Comparison of ENCODE assay signal across 27 cellular contexts in the genomic region with DNA sequence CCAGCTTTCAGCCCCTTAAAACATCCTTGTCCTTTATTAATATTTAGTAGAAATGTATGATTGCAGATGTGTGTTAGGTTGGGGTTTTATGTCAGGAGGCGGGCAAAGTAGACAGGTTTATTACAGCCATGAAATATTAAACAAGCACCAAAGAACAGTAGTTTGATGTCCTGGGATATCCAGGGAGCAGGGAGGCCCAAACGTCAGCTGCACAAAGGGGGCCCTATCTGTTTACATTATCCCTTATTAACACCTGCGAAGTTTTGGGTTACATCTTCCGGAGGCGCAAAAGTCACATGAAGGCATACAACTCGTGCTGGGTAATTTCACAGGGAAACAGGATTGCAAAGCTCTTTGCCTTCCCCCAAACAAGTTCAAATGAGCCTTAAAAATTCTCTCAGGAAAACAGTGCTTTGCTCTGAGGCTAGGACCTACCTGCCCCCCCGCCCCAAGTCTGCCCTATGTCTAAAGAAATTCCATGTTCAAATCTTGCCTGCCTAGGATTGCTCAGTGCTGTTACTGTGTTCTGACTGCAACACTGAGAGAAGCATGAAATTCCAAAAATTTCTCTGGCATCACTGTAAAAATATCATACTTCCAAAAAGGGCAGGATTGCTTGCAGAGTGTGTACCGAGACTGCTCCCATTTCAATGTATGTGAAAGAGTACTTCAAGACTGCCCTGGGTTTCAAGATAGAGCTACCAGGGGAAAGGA. TPM values are rescaled to one million over a fixed set of nuclear protein-coding genes. Genes with fewer than 3 reads are reported as not detected.
DNase-seq lines count a peak whose midpoint lies in the region; ATAC-seq, FAIRE-seq and TF ChIP-seq lines count a peak whose summit lies in the region.
"Had no signal": no experiment of that assay in that cellular context is flagged by ENCODE, and none has a peak within 500 bp of the region (broad histone marks: within the 10 kb centered on the region; RNA-seq: fewer than 3 reads in every experiment).

No MANE protein-coding gene starts in this region.

- H3K36me3 ChIP-seq in astrocyte (ENCODE audit: insufficient read depth, low read length) (peaks cover 19% of the 10 kb centered on the region), mesenchymal stem cell (ENCODE audit: control insufficient read depth in 1 of 2, insufficient read depth in 2 of 2, low read depth in 1 of 2, low read length in 2 of 2) (peaks cover 0 to 34% of the 10 kb centered on the region in 2 experiments), gastrocnemius medialis (no peaks in the 10 kb centered on the region), OCI-LY7 (ENCODE audit: insufficient read depth, low read length) (no peaks in the 10 kb centered on the region)
- H3K36me3 ChIP-seq: adrenal gland, lower lobe of right lung had no signal

- H3K23ac ChIP-seq in mesenchymal stem cell (ENCODE audit: low read length in 2 of 2) = no peak overlapping the region

- TF ChIP-seq CTCF in astrocyte (IDR thresholded peaks at IDR 0.05; ENCODE audit: insufficient read depth, low read depth, low read length) = no peak
- no peak for TF ChIP-seq CTCF in gastrocnemius medialis (IDR thresholded peaks at IDR 0.05 in 4 of 5, conservative IDR thresholded peaks at IDR 0.05 in 1 of 5)
- TF ChIP-seq CTCF in OCI-LY7 (conservative IDR thresholded peaks at IDR 0.05; ENCODE audit: low read length) = no peak

- H3K14ac ChIP-seq in mesenchymal stem cell (ENCODE audit: low read length in 2 of 2) = no peak overlapping the region

- no peak overlapping the region for H4K8ac ChIP-seq in mesenchymal stem cell (ENCODE audit: low read length)

- peaks cover 35% of the 10 kb centered on the region for H3K36me3 Mint-ChIP-seq in astrocyte (ENCODE audit: low read depth, unreplicated experiment)
- H3K36me3 Mint-ChIP-seq: CD4-positive, alpha-beta memory T cell; stimulated activated naive B cell treated with anti-CD40 and anti-IgM and Interleukin-4, amounts not matched to agents 10 μg/mL and 1 μg/mL and 100 μg/mL, for 72 hours had no signal

- H4K20me1 ChIP-seq in astrocyte (ENCODE audit: insufficient read depth, low read length) (peaks cover 97% of the 10 kb centered on the region), OCI-LY7 (ENCODE audit: insufficient read depth, low read length) (no peaks in the 10 kb centered on the region)

- peak in 1 of 2 donors; percentile 31 for TF ChIP-seq POLR2A in gastrocnemius medialis (IDR thresholded peaks at IDR 0.05)

- H3K9me3 Mint-ChIP-seq in astrocyte (ENCODE audit: unreplicated experiment) = no peaks in the 10 kb centered on the region
- H3K9me3 Mint-ChIP-seq: CD4-positive, alpha-beta memory T cell; endodermal cell; stimulated activated naive B cell treated with anti-CD40 and anti-IgM and Interleukin-4, amounts not matched to agents 10 μg/mL and 1 μg/mL and 100 μg/mL, for 72 hours; T-helper 2 cell treated with Interferon-gamma antibody and Interleukin-4, amounts not matched to agents 5 μg/mL and 100 μg/mL, for 36 hours had no signal

- no peak for FAIRE-seq in astrocyte (lab: Jason Lieb, UNC)
- FAIRE-seq: GM12891, RCC 7860 had no signal

- H2BK15ac ChIP-seq in mesenchymal stem cell (ENCODE audit: low read depth, poor library complexity, severe bottlenecking) = no peak overlapping the region

- no peak overlapping the region for H2AFZ ChIP-seq in astrocyte (ENCODE audit: low read depth, low read length)
- no peak overlapping the region for H2AFZ ChIP-seq in mesenchymal stem cell (ENCODE audit: low read depth, low read length)
- no peak overlapping the region for H2AFZ ChIP-seq in OCI-LY7 (ENCODE audit: low read length)
- H2AFZ ChIP-seq: parathyroid adenoma had no signal

- peaks cover 61% of the 10 kb centered on the region for H3K4me1 Mint-ChIP-seq in astrocyte (ENCODE audit: low read depth, unreplicated experiment)
- H3K4me1 Mint-ChIP-seq: CD4-positive, alpha-beta memory T cell; stimulated activated naive B cell treated with anti-CD40 and anti-IgM and Interleukin-4, amounts not matched to agents 10 μg/mL and 1 μg/mL and 100 μg/mL, for 72 hours had no signal

- no TSS peak for BruUV-seq in OCI-LY7 (replicated peaks; lab: Mats Ljungman, UMichigan)

- no peak overlapping the region for H3K18ac ChIP-seq in mesenchymal stem cell (ENCODE audit: low read depth in 1 of 2, low read length in 2 of 2)

- H4K91ac ChIP-seq in mesenchymal stem cell (ENCODE audit: low read length) = no peak overlapping the region

- H3K4me2 ChIP-seq in astrocyte (ENCODE audit: low read length) = peak overlapping the region; percentile 98
- H3K4me2 ChIP-seq in mesenchymal stem cell (ENCODE audit: low read length, poor library complexity, severe bottlenecking) = peak overlapping the region; percentile 51
- H3K4me2 ChIP-seq in OCI-LY7 (ENCODE audit: low read length) = no peak overlapping the region

- POLR2A ChIA-PET in HEK293T (lab: Yijun Ruan, JAX) (interaction anchor here (1.1 to 2.0 kb wide), 2 partner anchors 9 to 65 kb away, joined by 3 to 4 read pairs; partner anchors contain the start of gene MN1), OCI-LY7 (lab: Charles Lee) (no interaction called here)

- H3K9me2 ChIP-seq in OCI-LY7 (ENCODE audit: insufficient read depth, low read length) = no peaks in the 10 kb centered on the region

- H3K27me3 Mint-ChIP-seq in astrocyte (ENCODE audit: low read depth, unreplicated experiment) = no peaks in the 10 kb centered on the region

- no peak overlapping the region for H3K4ac ChIP-seq in mesenchymal stem cell (ENCODE audit: low read depth in 1 of 2, low read length in 2 of 2)

- H3K27me3 ChIP-seq in astrocyte (ENCODE audit: insufficient read depth, low read length) (no peaks in the 10 kb centered on the region), mesenchymal stem cell (ENCODE audit: control insufficient read depth in 1 of 2, insufficient read depth in 1 of 2, low read length in 2 of 2) (no peaks in the 10 kb centered on the region), gastrocnemius medialis (no peaks in the 10 kb centered on the region)
- H3K27me3 ChIP-seq: tibial nerve had no signal

- DNase-seq in HEK293T (ENCODE audit: extremely low spot score) = no peak
- DNase-seq in astrocyte (ENCODE audit: low read depth) = no peak
- no peak for DNase-seq in mesenchymal stem cell
- DNase-seq in gastrocnemius medialis = no peak
- DNase-seq in iPS-NIHi7 (ENCODE audit: extremely low spot score) = no peak
- no peak for DNase-seq in OCI-LY7 (ENCODE audit: low spot score)
- DNase-seq: activated CD4-positive, alpha-beta T cell treated with anti-CD3 and anti-CD28 coated beads, Interleukin-2, amount 50 U/mL, for 48 hours; activated gamma-delta T cell treated with Interleukin-2 at 50 U/mL for 16 hours; activated T-cell treated with anti-CD3 and anti-CD28 coated beads for 4 hours; adrenal gland; CD4-positive, alpha-beta memory T cell; DMS53; endodermal cell; H7; heart left ventricle; lower lobe of right lung; NCI-H187; NCI-H446 treated with DMSO at 0.1 percent for 48 hours; stimulated activated CD4-positive, alpha-beta T cell treated with anti-CD3 and anti-CD28 coated beads, Interleukin-1b, Interleukin-23, amount 100 ng/mL, for 48 hours; stimulated activated naive B cell treated with anti-CD40 and anti-IgM and Interleukin-4, amounts not matched to agents 10 μg/mL and 1 μg/mL and 100 μg/mL, for 72 hours had no signal

- H3K27ac Mint-ChIP-seq in astrocyte (ENCODE audit: unreplicated experiment) = peak overlapping the region; percentile 31
- H3K27ac Mint-ChIP-seq: CD4-positive, alpha-beta memory T cell; endodermal cell; stimulated activated naive B cell treated with anti-CD40 and anti-IgM and Interleukin-4, amounts not matched to agents 10 μg/mL and 1 μg/mL and 100 μg/mL, for 72 hours; T-helper 2 cell treated with Interferon-gamma antibody and Interleukin-4, amounts not matched to agents 5 μg/mL and 100 μg/mL, for 36 hours had no signal

- no peaks in the 10 kb centered on the region for H3K9me3 ChIP-seq in astrocyte (ENCODE audit: insufficient read depth, low read depth, low read length)
- H3K9me3 ChIP-seq in mesenchymal stem cell (ENCODE audit: control insufficient read depth, low read length) = no peaks in the 10 kb centered on the region
- H3K9me3 ChIP-seq in gastrocnemius medialis = no peaks in the 10 kb centered on the region
- H3K9me3 ChIP-seq in OCI-LY7 (ENCODE audit: low read length) = no peaks in the 10 kb centered on the region
- H3K9me3 ChIP-seq: adrenal gland, heart left ventricle, lower lobe of right lung, tibial nerve had no signal

- H3K27ac ChIP-seq in astrocyte (ENCODE audit: low read depth, low read length) (no peak overlapping the region), mesenchymal stem cell (ENCODE audit: low read length, poor library complexity, severe bottlenecking) (no peak overlapping the region), gastrocnemius medialis (peak overlapping the region; percentile 90 to 95 (median 94)), OCI-LY7 (ENCODE audit: low read depth, low read length, poor library complexity, severe bottlenecking) (no peak overlapping the region)
- H3K27ac ChIP-seq: adrenal gland, lower lobe of right lung, parathyroid adenoma had no signal

- WGBS in mesenchymal stem cell = 69% methylated on average over 8 of the region's 8 CpGs

- H2BK120ac ChIP-seq in mesenchymal stem cell (ENCODE audit: low read depth, low read length) = no peak overlapping the region

- H2BK12ac ChIP-seq in mesenchymal stem cell (ENCODE audit: low read length in 2 of 2) = no peak overlapping the region

- no peak overlapping the region for H2AK5ac ChIP-seq in mesenchymal stem cell (ENCODE audit: low read length, severe bottlenecking)

- H2BK5ac ChIP-seq in mesenchymal stem cell (ENCODE audit: low read depth, low read length, poor library complexity, severe bottlenecking) = no peak overlapping the region

- ATAC-seq in gastrocnemius medialis (no peak), SK-N-SH treated with all-trans-retinoic acid at 6 μM for 48 hours (no peak), GM19351 (IDR thresholded peaks at IDR 0.05; ENCODE audit: unreplicated experiment) (no peak)
- ATAC-seq: heart left ventricle; lower lobe of right lung; stimulated activated naive B cell treated with anti-CD40 and anti-IgM and Interleukin-4, amounts not matched to agents 10 μg/mL and 1 μg/mL and 100 μg/mL, for 72 hours had no signal

- intact Hi-C loops in gastrocnemius medialis (cut with DNase I; ENCODE audit: low total_unique reads) (no loop called here), OCI-LY7 (cut with micrococcal nuclease; ENCODE audit: unreplicated experiment) (loop anchor here (10.0 kb wide), 1 partner anchor 388 kb away; no protein-coding TSS in a partner anchor)

- H3K4me1 ChIP-seq in astrocyte (ENCODE audit: insufficient read depth, low read length) (peaks cover 67% of the 10 kb centered on the region), mesenchymal stem cell (ENCODE audit: control insufficient read depth, insufficient read depth, low read depth, low read length) (peaks cover 32% of the 10 kb centered on the region), gastrocnemius medialis (peaks cover 75 to 90% of the 10 kb centered on the region in 2 donors), OCI-LY7 (ENCODE audit: insufficient read depth, low read length, poor library complexity, severe bottlenecking) (no peaks in the 10 kb centered on the region)
- H3K4me1 ChIP-seq: adrenal gland, lower lobe of right lung, parathyroid adenoma had no signal

- H3K9ac ChIP-seq in astrocyte (ENCODE audit: low read length) = peak overlapping the region; percentile 83
- H3K9ac ChIP-seq in mesenchymal stem cell (ENCODE audit: low read length) = no peak overlapping the region
- H3K9ac ChIP-seq: parathyroid adenoma had no signal

- H3K79me2 ChIP-seq in astrocyte (ENCODE audit: insufficient read depth, low read length) = peaks cover 99% of the 10 kb centered on the region
- no peaks in the 10 kb centered on the region for H3K79me2 ChIP-seq in OCI-LY7 (ENCODE audit: insufficient read depth, low read depth, low read length)
- H3K79me2 ChIP-seq: parathyroid adenoma had no signal

- CTCF ChIA-PET in HEK293T (lab: Yijun Ruan, JAX) = interaction anchor here (0.7 kb wide), 1 partner anchor 10 kb away, joined by 3 read pairs; no protein-coding TSS in a partner anchor
- CTCF ChIA-PET in OCI-LY7 (lab: Charles Lee; ENCODE audit: unreplicated experiment) = no interaction called here

- H3K4me3 ChIP-seq in astrocyte (ENCODE audit: insufficient read depth, low read depth, low read length) (peak overlapping the region; percentile 71), mesenchymal stem cell (ENCODE audit: insufficient read depth in 1 of 2, low read depth in 1 of 2, low read length in 2 of 2) (no peak overlapping the region), gastrocnemius medialis (no peak overlapping the region), OCI-LY7 (ENCODE audit: low read depth, low read length, poor library complexity, severe bottlenecking) (no peak overlapping the region)
- H3K4me3 ChIP-seq: adrenal gland, lower lobe of right lung, tibial nerve had no signal

- peak overlapping the region; percentile 96 for H3K4me3 Mint-ChIP-seq in astrocyte (ENCODE audit: unreplicated experiment)
- H3K4me3 Mint-ChIP-seq: CD4-positive, alpha-beta memory T cell; endodermal cell; stimulated activated naive B cell treated with anti-CD40 and anti-IgM and Interleukin-4, amounts not matched to agents 10 μg/mL and 1 μg/mL and 100 μg/mL, for 72 hours; T-helper 2 cell treated with Interferon-gamma antibody and Interleukin-4, amounts not matched to agents 5 μg/mL and 100 μg/mL, for 36 hours had no signal

- H3K79me1 ChIP-seq in mesenchymal stem cell (replicated peaks; ENCODE audit: low read length, poor library complexity, severe bottlenecking) = peaks cover 16% of the 10 kb centered on the region

- in situ Hi-C loops in gastrocnemius medialis (cut with MboI; ENCODE audit: low sequenced_read_pairs in 4 of 4) = loop anchor here in 1 of 4 donors (25.0 kb wide), 1 partner anchor 155 kb away; no protein-coding TSS in a partner anchor

RNA-seq across cellular contexts. Expression of gene MN1, which starts 8.9 kb away (rescaled TPM):
- total RNA-seq in astrocyte (98.6 and 110 TPM in 2 replicates), gastrocnemius medialis (10 to 100 TPM in 3 of 4 donors, 1 to 10 TPM in 1; 8.8 to 40.0 (median 36.6) TPM), OCI-LY7 (2022) (not detected in 2 replicates)
- polyA plus RNA-seq in mesenchymal stem cell (2013, experiment 1 of 2) = 8.0 TPM
- 6.6 TPM for polyA plus RNA-seq in mesenchymal stem cell (2013, experiment 2 of 2)
- 0.47 TPM in 1 of 2 replicates, not detected in the other for total RNA-seq in OCI-LY7 (2014; rRNA removed; shearing (Covaris generic))

Comparison
In these comparisons a context has a peak if more than half of its experiments do, and no peak if none do; other contexts are left out.
1. H3K27ac ChIP-seq: peak in gastrocnemius medialis (4 of 4); none in astrocyte (single experiment), mesenchymal stem cell (single experiment) and OCI-LY7 (single experiment).
2. RNA of gene MN1, which starts 8.9 kb away (total RNA-seq): 98.6 to 110 TPM in astrocyte and 8.8 to 40.0 TPM in gastrocnemius medialis; 0.47 TPM in OCI-LY7; every median in the first group is over 4 times any median in the second.